Comparison of ENCODE assay signal across 27 cellular contexts in genomic region chr3:120457827-120458226, GRCh38. TPM values are rescaled to one million over a fixed set of nuclear protein-coding genes. Genes with fewer than 3 reads are reported as not detected.
"Had no signal": no experiment of that assay in that cellular context is flagged by ENCODE, and none has a peak within 500 bp of the region (broad histone marks: within the 10 kb centered on the region; RNA-seq: fewer than 3 reads in every experiment).

No MANE protein-coding gene starts in this region.

- H3K9me3 ChIP-seq: adrenal gland, left lung, right lobe of liver, uterus had no signal

- H3K36me3 ChIP-seq: adrenal gland, left lung, neural progenitor cell, right lobe of liver, tibial nerve, uterus had no signal

- H3K27ac ChIP-seq: adrenal gland, dorsolateral prefrontal cortex, hepatocyte, left lung, neural progenitor cell, right lobe of liver, skin epidermis, tibial nerve, uterus had no signal

- H3K27me3 ChIP-seq: adrenal gland, dorsolateral prefrontal cortex, hepatocyte, neural progenitor cell, right lobe of liver, tibial nerve, uterus had no signal

- DNase-seq: activated B cell treated with CpG ODN at 0.5 μM for 24 hours; activated CD4-positive, alpha-beta T cell treated with anti-CD3 and anti-CD28 coated beads for 36 hours; activated CD4-positive, alpha-beta T cell treated with anti-CD3 and anti-CD28 coated beads, Interleukin-2, amount 50 U/mL, for 4 hours; activated CD8-positive, alpha-beta memory T cell treated with anti-CD3 and anti-CD28 coated beads, Interleukin-2, amount 50 U/mL, for 48 hours; activated naive CD4-positive, alpha-beta T cell; activated T-cell treated with anti-CD3 and anti-CD28 coated beads, Interleukin-2, amount 50 U/mL, for 4 hours; adrenal gland; central memory CD4-positive, alpha-beta T cell; dorsolateral prefrontal cortex; effector memory CD8-positive, alpha-beta T cell; foreskin melanocyte; glutamatergic neuron; immature natural killer cell; left lung; mammary epithelial cell; naive thymus-derived CD8-positive, alpha-beta T cell; posterior cingulate gyrus; right lobe of liver; stimulated activated CD4-positive, alpha-beta T cell treated with anti-CD3 and anti-CD28 coated beads, Interleukin-2, amount 100 ng/mL, for 24 hours; stimulated activated naive CD8-positive, alpha-beta T cell treated with anti-CD3 and anti-CD28 coated beads, Interleukin-15, amount 100 ng/mL, for 72 hours; uterus had no signal

- ATAC-seq: activated CD4-positive, alpha-beta T cell treated with anti-CD3 and anti-CD28 coated beads for 36 hours; activated T-cell treated with anti-CD3 and anti-CD28 coated beads, Interleukin-2, amount 50 U/mL, for 4 hours; effector memory CD8-positive, alpha-beta T cell; esophagus mucosa; left lung; naive thymus-derived CD8-positive, alpha-beta T cell; right lobe of liver; stimulated activated effector memory CD8-positive, alpha-beta T cell treated with anti-CD3 and anti-CD28 coated beads, Interleukin-12 subunit alpha, Interleukin-12 subunit beta, amount 100 ng/mL, for 72 hours; stimulated activated naive CD8-positive, alpha-beta T cell treated with anti-CD3 and anti-CD28 coated beads, Interleukin-15, amount 100 ng/mL, for 72 hours had no signal

- H3K4me3 ChIP-seq: adrenal gland, dorsolateral prefrontal cortex, hepatocyte, left lung, neural progenitor cell, right lobe of liver, skin epidermis, tibial nerve, uterus had no signal

- H3K4me1 ChIP-seq: left lung, right lobe of liver, uterus had no signal

RNA-seq across cellular contexts. Expression of gene FSTL1, which starts 7.0 kb away (rescaled TPM):
- total RNA-seq: activated B cell treated with CpG ODN at 0.5 μM for 24 hours had no signal
